19 cellular contexts compared by ENCODE assay signal in genomic region chr5:102290004-102290403, GRCh38. TPM values are rescaled to one million over a fixed set of nuclear protein-coding genes. Genes with fewer than 3 reads are reported as not detected.
"Had no signal": no experiment of that assay in that cellular context is flagged by ENCODE, and none has a peak within 500 bp of the region (broad histone marks: within the 10 kb centered on the region; RNA-seq: fewer than 3 reads in every experiment).

No MANE protein-coding gene starts in this region.

- H3K4me3 ChIP-seq: ascending aorta, dorsolateral prefrontal cortex, gastroesophageal sphincter, psoas muscle had no signal

- H3K36me3 Mint-ChIP-seq: activated CD8-positive, alpha-beta memory T cell treated with anti-CD3 and anti-CD28 coated beads, Interleukin-2, amount 10 ng/mL, durations not matched to agents 7 days and 5 days; type B pancreatic cell had no signal

- H3K36me3 ChIP-seq: ascending aorta, gastroesophageal sphincter had no signal

- H3K4me3 Mint-ChIP-seq: activated CD8-positive, alpha-beta memory T cell treated with anti-CD3 and anti-CD28 coated beads, Interleukin-2, amount 10 ng/mL, durations not matched to agents 7 days and 5 days; activated naive CD4-positive, alpha-beta T cell treated with anti-CD3 and anti-CD28 coated beads for 36 hours; endodermal cell; stimulated activated naive CD8-positive, alpha-beta T cell treated with anti-CD3 and anti-CD28 coated beads, Interleukin-15, amount 100 ng/mL, for 72 hours; T-helper 2 cell treated with Interferon-gamma antibody and Interleukin-4, amounts not matched to agents 5 μg/mL and 100 μg/mL, for 36 hours; type B pancreatic cell had no signal

- H3K9me3 ChIP-seq: ascending aorta, gastroesophageal sphincter, psoas muscle had no signal

- H3K4me1 ChIP-seq: ascending aorta, gastroesophageal sphincter, psoas muscle had no signal

- ATAC-seq: activated CD8-positive, alpha-beta memory T cell treated with anti-CD3 and anti-CD28 coated beads, Interleukin-2, amount 10 ng/mL, durations not matched to agents 7 days and 5 days; gastroesophageal sphincter; psoas muscle; sciatic nerve; stimulated activated naive CD8-positive, alpha-beta T cell treated with anti-CD3 and anti-CD28 coated beads, Interleukin-15, amount 100 ng/mL, for 72 hours had no signal

- DNase-seq: activated CD4-positive, alpha-beta T cell treated with anti-CD3 and anti-CD28 coated beads for 1 hour; activated CD4-positive, alpha-beta T cell treated with anti-CD3 and anti-CD28 coated beads, Interleukin-2, amount 50 U/mL, for 48 hours; activated CD8-positive, alpha-beta memory T cell treated with anti-CD3 and anti-CD28 coated beads, Interleukin-2, amount 10 ng/mL, durations not matched to agents 7 days and 5 days; activated naive CD4-positive, alpha-beta T cell treated with anti-CD3 and anti-CD28 coated beads for 36 hours; activated T-cell treated with anti-CD3 and anti-CD28 coated beads, Interleukin-2, amount 50 U/mL, for 1 hour; dorsolateral prefrontal cortex; endodermal cell; islet precursor cell; mesendoderm; psoas muscle; stimulated activated CD4-positive, alpha-beta T cell treated with anti-CD3 and anti-CD28 coated beads, Interleukin-1b, Interleukin-23, amount 100 ng/mL, for 48 hours; stimulated activated naive CD8-positive, alpha-beta T cell treated with anti-CD3 and anti-CD28 coated beads, Interleukin-15, amount 100 ng/mL, for 72 hours had no signal

- H3K27me3 ChIP-seq: ascending aorta, dorsolateral prefrontal cortex had no signal

- H3K27ac Mint-ChIP-seq: activated CD8-positive, alpha-beta memory T cell treated with anti-CD3 and anti-CD28 coated beads, Interleukin-2, amount 10 ng/mL, durations not matched to agents 7 days and 5 days; activated naive CD4-positive, alpha-beta T cell treated with anti-CD3 and anti-CD28 coated beads for 36 hours; activated T-helper 2 cell treated with anti-CD3 and anti-CD28 coated beads, Interferon-gamma antibody, Interleukin-2, Interleukin-4, amounts not matched to agents 10 μg/mL and 5 μg/mL and 100 μg/mL, durations not matched to agents 14 hours and 24 hours and 36 hours; endodermal cell; stimulated activated naive CD8-positive, alpha-beta T cell treated with anti-CD3 and anti-CD28 coated beads, Interleukin-15, amount 100 ng/mL, for 72 hours; T-helper 2 cell treated with Interferon-gamma antibody and Interleukin-4, amounts not matched to agents 5 μg/mL and 100 μg/mL, for 36 hours; type B pancreatic cell had no signal

- H3K27ac ChIP-seq: ascending aorta, gastroesophageal sphincter, psoas muscle, VCaP had no signal

- H3K9me3 Mint-ChIP-seq: activated naive CD4-positive, alpha-beta T cell treated with anti-CD3 and anti-CD28 coated beads for 36 hours; activated T-helper 2 cell treated with anti-CD3 and anti-CD28 coated beads, Interferon-gamma antibody, Interleukin-2, Interleukin-4, amounts not matched to agents 10 μg/mL and 5 μg/mL and 100 μg/mL, durations not matched to agents 14 hours and 24 hours and 36 hours; endodermal cell; stimulated activated naive CD8-positive, alpha-beta T cell treated with anti-CD3 and anti-CD28 coated beads, Interleukin-15, amount 100 ng/mL, for 72 hours; T-helper 2 cell treated with Interferon-gamma antibody and Interleukin-4, amounts not matched to agents 5 μg/mL and 100 μg/mL, for 36 hours; type B pancreatic cell had no signal

RNA-seq across cellular contexts. Expression of gene SLCO4C1, which starts 6.1 kb away (rescaled TPM):
- total RNA-seq: ascending aorta had no signal
